21 cellular contexts compared by ENCODE assay signal in the genomic region with DNA sequence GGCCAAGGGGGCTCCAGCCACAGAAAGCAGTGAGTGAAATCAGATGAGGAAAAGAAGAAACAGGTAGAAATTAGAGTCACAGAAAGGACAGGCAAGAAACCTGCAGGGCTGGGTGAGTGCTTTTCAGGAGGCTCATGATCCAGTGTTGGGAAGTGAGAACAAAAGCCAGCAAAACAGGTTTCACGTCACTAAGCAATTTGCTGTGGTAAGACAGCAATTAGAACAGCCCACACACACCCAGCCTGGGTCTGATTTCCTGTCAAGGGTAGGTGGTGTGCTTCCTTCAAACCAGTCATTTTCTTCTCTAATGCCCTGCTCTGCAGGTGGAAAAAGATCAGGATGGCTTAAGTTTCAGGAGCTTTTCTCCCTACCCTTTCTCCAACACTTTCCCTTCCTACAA. TPM values are rescaled to one million over a fixed set of nuclear protein-coding genes. Genes with fewer than 3 reads are reported as not detected.
DNase-seq lines count a peak whose midpoint lies in the region; TF ChIP-seq lines count a peak whose summit lies in the region.
"Had no signal": no experiment of that assay in that cellular context is flagged by ENCODE, and none has a peak within 500 bp of the region (broad histone marks: within the 10 kb centered on the region; RNA-seq: fewer than 3 reads in every experiment).

No MANE protein-coding gene starts in this region.

- no peak overlapping the region for H3K4me3 ChIP-seq in smooth muscle cell
- H3K4me3 ChIP-seq: breast epithelium, dorsolateral prefrontal cortex, HAP-1, hepatocyte had no signal

- H3F3A ChIP-seq in smooth muscle cell (ENCODE audit: low read depth), result no peaks in the 10 kb centered on the region

- H3K27me3 ChIP-seq in smooth muscle cell (ENCODE audit: low read depth), result no peaks in the 10 kb centered on the region
- H3K27me3 ChIP-seq: breast epithelium, hepatocyte had no signal

- WGBS in smooth muscle cell (ENCODE audit: low lambda C conversion rate), result 29% methylated on average over 1 of the region's 1 CpG

- H3K79me2 ChIP-seq in smooth muscle cell (ENCODE audit: low read depth), result no peaks in the 10 kb centered on the region
- H3K79me2 ChIP-seq: hepatocyte had no signal

- no peaks in the 10 kb centered on the region for H3K4me1 ChIP-seq in smooth muscle cell (ENCODE audit: low read depth)
- H3K4me1 ChIP-seq: breast epithelium, HAP-1 had no signal

- H3K9ac ChIP-seq in smooth muscle cell (ENCODE audit: low read depth), result no peak overlapping the region

- H3K9me3 ChIP-seq in smooth muscle cell (replicated peaks; ENCODE audit: low read depth), result no peaks in the 10 kb centered on the region
- H3K9me3 ChIP-seq: breast epithelium, HAP-1 had no signal

- no peak overlapping the region for H2AFZ ChIP-seq in smooth muscle cell (ENCODE audit: low read depth)
- H2AFZ ChIP-seq: hepatocyte had no signal

- no peaks in the 10 kb centered on the region for H4K20me1 ChIP-seq in smooth muscle cell (ENCODE audit: low read depth)

- no peak for TF ChIP-seq CTCF in smooth muscle cell (IDR thresholded peaks at IDR 0.05; ENCODE audit: borderline replicate concordance, insufficient read depth, poor library complexity, severe bottlenecking)

- H3K4me2 ChIP-seq in smooth muscle cell, result no peak overlapping the region
- H3K4me2 ChIP-seq: hepatocyte had no signal

- no peaks in the 10 kb centered on the region for H3K36me3 ChIP-seq in smooth muscle cell (ENCODE audit: low read depth)
- H3K36me3 ChIP-seq: breast epithelium, HAP-1 had no signal

- H3K27ac ChIP-seq in epithelial cell of prostate, result peak overlapping the region; percentile 15
- H3K27ac ChIP-seq in smooth muscle cell (ENCODE audit: low read depth), result peak overlapping the region; percentile 56
- H3K27ac ChIP-seq: breast epithelium, dorsolateral prefrontal cortex, hepatocyte had no signal

- DNase-seq in SIG-M5 treated with dmso at 0.1 percent for 504 hours (lab: John Stamatoyannopoulos, UW; ENCODE audit: unreplicated experiment) (peak; percentile 12), SIG-M5 (lab: John Stamatoyannopoulos, UW) (no peak), NCI-H2081 treated with DMSO at 0.1 percent for 48 hours (lab: John Stamatoyannopoulos, UW) (peak; percentile 32), epithelial cell of prostate (ENCODE audit: low read depth, low spot score) (peak; percentile 48), smooth muscle cell (lab: John Stamatoyannopoulos, UW; ENCODE audit: unreplicated experiment) (no peak), AG08396 (ENCODE audit: low spot score) (no peak), midbrain (lab: John Stamatoyannopoulos, UW) (no peak), DMS 273 (lab: John Stamatoyannopoulos, UW; ENCODE audit: unreplicated experiment) (no peak)
- DNase-seq: CD4-positive, alpha-beta memory T cell; dorsolateral prefrontal cortex; EL; kidney glomerular epithelial cell; NCI-H187 treated with DMSO at 0.1 percent for 48 hours; NCI-H526 treated with DMSO at 0.1 percent for 48 hours; retina; stimulated activated CD4-positive, alpha-beta T cell treated with anti-CD3 and anti-CD28 coated beads, Interleukin-15, amount 100 ng/mL, for 24 hours; T-cell had no signal

RNA-seq across cellular contexts. Expression of a gene that starts 52.9 kb away (rescaled TPM):
- 4.0 and 6.1 TPM in 2 replicates for total RNA-seq in smooth muscle cell
- 0.37 and 2.0 TPM in 2 replicates for polyA plus RNA-seq in smooth muscle cell
- total RNA-seq: activated CD8-positive, alpha-beta memory T cell treated with anti-CD3 and anti-CD28 coated beads for 36 hours; CD4-positive, alpha-beta memory T cell; dorsolateral prefrontal cortex had no signal
- polyA plus RNA-seq: CD4-positive, alpha-beta memory T cell had no signal

Comparison
In these comparisons a context has a peak if more than half of its experiments do, and no peak if none do; other contexts are left out.
1. DNase-seq: peak in SIG-M5 treated with dmso at 0.1 percent for 504 hours (single experiment), NCI-H2081 treated with DMSO at 0.1 percent for 48 hours (single experiment) and epithelial cell of prostate (single experiment); none in SIG-M5 (single experiment), smooth muscle cell (single experiment), AG08396 (single experiment), midbrain (single experiment) and DMS 273 (single experiment).